8 cellular contexts compared by ENCODE assay signal in the genomic region with DNA sequence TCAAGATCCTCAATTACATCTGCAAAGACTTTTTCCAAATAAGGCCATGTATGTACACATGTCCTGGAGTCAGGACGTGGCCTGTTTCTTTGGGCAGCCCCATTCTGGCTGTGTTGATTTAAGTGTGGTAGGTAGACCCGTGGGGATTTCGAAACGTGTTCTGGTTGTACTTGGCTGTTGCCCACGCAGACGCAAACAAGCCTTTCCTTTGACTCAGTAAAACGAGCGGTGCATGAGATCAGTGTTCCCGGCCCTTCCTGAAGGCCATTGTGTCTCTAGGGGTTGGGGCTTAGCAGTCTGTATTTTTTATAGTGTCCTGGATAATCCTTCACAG.
A peak's percentile ranks its signal among the peaks of the same experiment; 100 is the strongest.
DNase-seq lines count a peak whose midpoint lies in the region; ATAC-seq and TF ChIP-seq lines count a peak whose summit lies in the region.

No MANE protein-coding gene starts in this region.

- no peak for TF ChIP-seq CTCF in WTC11 (IDR thresholded peaks at IDR 0.05)
- TF ChIP-seq CTCF in hepatocyte (IDR thresholded peaks at IDR 0.05; ENCODE audit: poor library complexity): no peak
- no peak for TF ChIP-seq CTCF in thoracic aorta (IDR thresholded peaks at IDR 0.05)

- POLR2A ChIA-PET in WTC11 (lab: Charles Lee): no interaction called here

- H3K4me2 ChIP-seq in hepatocyte: no peak overlapping the region

- H3K36me3 Mint-ChIP-seq in WTC11: peaks cover 26% of the 10 kb centered on the region

- H2AFZ ChIP-seq in hepatocyte: no peak overlapping the region

- no peaks in the 10 kb centered on the region for H3K79me2 ChIP-seq in hepatocyte

- H3K27me3 ChIP-seq in hepatocyte: no peaks in the 10 kb centered on the region
- H3K27me3 ChIP-seq in thoracic aorta (replicated peaks; ENCODE audit: insufficient read depth): no peaks in the 10 kb centered on the region

- no peaks in the 10 kb centered on the region for H3K36me3 ChIP-seq in hepatocyte (replicated peaks; ENCODE audit: insufficient read depth, low read depth)
- H3K36me3 ChIP-seq in thoracic aorta: peaks cover 11% of the 10 kb centered on the region

- WGBS in hepatocyte (ENCODE audit: low lambda C conversion rate, missing lambda C conversion rate): 48% methylated on average over 9 of the region's 9 CpGs

- H3K4me1 Mint-ChIP-seq in WTC11: peaks cover 15% of the 10 kb centered on the region

- H3K27ac Mint-ChIP-seq in WTC11: peak overlapping the region; percentile 75

- no peak overlapping the region for H3K4me3 Mint-ChIP-seq in WTC11

- peaks cover 10% of the 10 kb centered on the region for H3K4me1 ChIP-seq in hepatocyte (ENCODE audit: insufficient read depth)
- H3K4me1 ChIP-seq in thoracic aorta (ENCODE audit: control insufficient read depth in 1 of 2, low read depth in 2 of 2): peaks cover 21 to 35% of the 10 kb centered on the region in 2 donors

- CTCF ChIA-PET in WTC11 (lab: Charles Lee): interaction anchor here (1.0 to 1.7 kb wide), 4 partner anchors 32 to 366 kb away, joined by 3 to 6 read pairs (median 4); no protein-coding TSS in a partner anchor

- no peaks in the 10 kb centered on the region for H3K27me3 Mint-ChIP-seq in WTC11 (ENCODE audit: low read depth)

- H3K4me3 ChIP-seq in hepatocyte (no peak overlapping the region), thoracic aorta (no peak overlapping the region)

- no peaks in the 10 kb centered on the region for H4K20me1 ChIP-seq in hepatocyte (ENCODE audit: insufficient read depth, poor library complexity, severe bottlenecking)

- H3K27ac ChIP-seq in hepatocyte (peak overlapping the region; percentile 92), thoracic aorta (peak overlapping the region; percentile 97 to 98)

- peak; percentile 9 for DNase-seq in NCI-H510A treated with DMSO at 0.1 percent for 48 hours (lab: John Stamatoyannopoulos, UW)
- DNase-seq in NCI-H510A (lab: John Stamatoyannopoulos, UW): no peak
- DNase-seq in WTC11 (ENCODE audit: low spot score): no peak
- DNase-seq in hepatocyte (ENCODE audit: low spot score): peak; percentile 82
- peak; percentile 80 for DNase-seq in thoracic aorta (ENCODE audit: low spot score)
- DNase-seq in UCSD-AML1 (lab: John Stamatoyannopoulos, UW; ENCODE audit: unreplicated experiment): no peak
- DNase-seq in foreskin melanocyte: no peak
- DNase-seq in T-helper 9 cell: no peak

- H3K9me3 ChIP-seq in hepatocyte (ENCODE audit: low read depth) (no peaks in the 10 kb centered on the region), thoracic aorta (no peaks in the 10 kb centered on the region)

- H3K9me3 Mint-ChIP-seq in WTC11: no peaks in the 10 kb centered on the region

- ATAC-seq in WTC11 (no peak), thoracic aorta (ENCODE audit: insufficient number of reproducible peaks, low FRiP score, low read depth) (peak; percentile 98)

- no peaks in the 10 kb centered on the region for H3K9me2 ChIP-seq in hepatocyte (replicated peaks; ENCODE audit: insufficient read depth)

TF ChIP-seq in WTC11, 78 proteins besides CTCF, POLR2A, EP300 and RAD21:
- no peak for TF ChIP-seq GTF2I (CRISPR knock-in tag; conservative IDR thresholded peaks at IDR 0.05)
- TF ChIP-seq SP1 (CRISPR knock-in tag; conservative IDR thresholded peaks at IDR 0.05): no peak
- TF ChIP-seq PRRX2 (CRISPR knock-in tag; IDR thresholded peaks at IDR 0.05): no peak

Comparison
In these comparisons a context has a peak if more than half of its experiments do, and no peak if none do; other contexts are left out.
1. DNase-seq: peak in NCI-H510A treated with DMSO at 0.1 percent for 48 hours (single experiment), hepatocyte (single experiment) and thoracic aorta (single experiment); none in NCI-H510A (single experiment), WTC11 (single experiment), UCSD-AML1 (single experiment), foreskin melanocyte (single experiment) and T-helper 9 cell (single experiment).